Comparison of ENCODE assay signal across 8 cellular contexts in genomic region chr1:18681423-18681835, GRCh38. TPM values are rescaled to one million over a fixed set of nuclear protein-coding genes. Genes with fewer than 3 reads are reported as not detected.
DNase-seq lines count a peak whose midpoint lies in the region; ATAC-seq and TF ChIP-seq lines count a peak whose summit lies in the region.

No MANE protein-coding gene starts in this region.

- peaks cover 51% of the 10 kb centered on the region for H3K27me3 Mint-ChIP-seq in stimulated activated naive CD8-positive, alpha-beta T cell treated with anti-CD3 and anti-CD28 coated beads, Interleukin-15, amount 100 ng/mL, for 72 hours
- peaks cover 59% of the 10 kb centered on the region for H3K27me3 Mint-ChIP-seq in WTC11 (ENCODE audit: low read depth)

- H3K36me3 Mint-ChIP-seq in WTC11, result no peaks in the 10 kb centered on the region

- TF ChIP-seq CTCF in WTC11 (IDR thresholded peaks at IDR 0.05), result peak; percentile 64; the same call in 1 of the 2 replicates

- H3K27ac Mint-ChIP-seq in stimulated activated naive CD8-positive, alpha-beta T cell treated with anti-CD3 and anti-CD28 coated beads, Interleukin-15, amount 100 ng/mL, for 72 hours, result no peak overlapping the region
- H3K27ac Mint-ChIP-seq in WTC11, result no peak overlapping the region

- CTCF ChIA-PET in WTC11 (lab: Charles Lee), result interaction anchor here (0.6 to 8.5 kb wide), 14 partner anchors 9 to 221 kb away, joined by 3 to 102 read pairs (median 3); partner anchors contain the start of gene ALDH4A1

- POLR2A ChIA-PET in WTC11 (lab: Charles Lee), result interaction anchor here (0.6 kb wide), 1 partner anchor 36 kb away, joined by 4 read pairs; no protein-coding TSS in a partner anchor

- H3K4me1 Mint-ChIP-seq in stimulated activated naive CD8-positive, alpha-beta T cell treated with anti-CD3 and anti-CD28 coated beads, Interleukin-15, amount 100 ng/mL, for 72 hours, result peaks cover 9% of the 10 kb centered on the region
- peaks cover 21% of the 10 kb centered on the region for H3K4me1 Mint-ChIP-seq in WTC11

- no peak overlapping the region for H3K4me3 Mint-ChIP-seq in stimulated activated naive CD8-positive, alpha-beta T cell treated with anti-CD3 and anti-CD28 coated beads, Interleukin-15, amount 100 ng/mL, for 72 hours
- no peak overlapping the region for H3K4me3 Mint-ChIP-seq in WTC11

- peak; percentile 46 for ATAC-seq in stimulated activated naive CD8-positive, alpha-beta T cell treated with anti-CD3 and anti-CD28 coated beads, Interleukin-15, amount 100 ng/mL, for 72 hours
- ATAC-seq in stimulated activated naive CD8-positive, alpha-beta T cell treated with anti-CD3 and anti-CD28 coated beads, Interleukin-15, Interleukin-2, amounts not matched to agents 100 U/mL and 50 U/mL, for 24 hours, result no peak
- ATAC-seq in WTC11 (peak; percentile 68), left lobe of liver (peak; percentile 73), HG03378 (IDR thresholded peaks at IDR 0.05; ENCODE audit: unreplicated experiment) (no peak)

- no peak for DNase-seq in stimulated activated naive CD8-positive, alpha-beta T cell treated with anti-CD3 and anti-CD28 coated beads, Interleukin-15, amount 100 ng/mL, for 72 hours
- no peak for DNase-seq in stimulated activated naive CD8-positive, alpha-beta T cell treated with anti-CD3 and anti-CD28 coated beads, Interleukin-15, Interleukin-2, amounts not matched to agents 100 U/mL and 50 U/mL, for 24 hours
- DNase-seq in NCI-H1092 treated with DMSO at 0.1 percent for 48 hours (lab: John Stamatoyannopoulos, UW) (peak; percentile 29), WTC11 (ENCODE audit: low spot score) (no peak), left lobe of liver (ENCODE audit: low spot score) (no peak), NK-92 (lab: John Stamatoyannopoulos, UW; ENCODE audit: unreplicated experiment) (no peak), occipital lobe (lab: John Stamatoyannopoulos, UW) (no peak)

- H3K9me3 Mint-ChIP-seq in stimulated activated naive CD8-positive, alpha-beta T cell treated with anti-CD3 and anti-CD28 coated beads, Interleukin-15, amount 100 ng/mL, for 72 hours, result no peaks in the 10 kb centered on the region
- peaks cover 3% of the 10 kb centered on the region for H3K9me3 Mint-ChIP-seq in WTC11

TF ChIP-seq in WTC11, 78 proteins besides CTCF, POLR2A, EP300 and RAD21:
- TF ChIP-seq HMGA2 (CRISPR knock-in tag; IDR thresholded peaks at IDR 0.05) (peak; percentile 94), JAZF1 (CRISPR knock-in tag; IDR thresholded peaks at IDR 0.05) (no peak), USF2 (CRISPR knock-in tag; IDR thresholded peaks at IDR 0.05) (no peak), ERG (CRISPR knock-in tag; IDR thresholded peaks at IDR 0.05) (no peak), IRF2 (CRISPR knock-in tag; IDR thresholded peaks at IDR 0.05; ENCODE audit: borderline replicate concordance, low read depth) (no peak), ZNF138 (CRISPR knock-in tag; conservative IDR thresholded peaks at IDR 0.05) (no peak), E2F1 (CRISPR knock-in tag; IDR thresholded peaks at IDR 0.05) (no peak), HMGXB4 (CRISPR knock-in tag; IDR thresholded peaks at IDR 0.05) (no peak)

RNA-seq across cellular contexts. Expression of gene PAX7, which starts 50.8 kb away (rescaled TPM):
- total RNA-seq in WTC11 (2021) (0.24 to 0.73 TPM (median 0.37 TPM) in 3 replicates), left lobe of liver (not detected), occipital lobe (not detected)

Comparison
In these comparisons a context has a peak if more than half of its experiments do, and no peak if none do; other contexts are left out.
1. ATAC-seq: peak in stimulated activated naive CD8-positive, alpha-beta T cell treated with anti-CD3 and anti-CD28 coated beads, Interleukin-15, amount 100 ng/mL, for 72 hours (single experiment), WTC11 (single experiment) and left lobe of liver (single experiment); none in stimulated activated naive CD8-positive, alpha-beta T cell treated with anti-CD3 and anti-CD28 coated beads, Interleukin-15, Interleukin-2, amounts not matched to agents 100 U/mL and 50 U/mL, for 24 hours (single experiment) and HG03378 (single experiment).